In the genomic region with DNA sequence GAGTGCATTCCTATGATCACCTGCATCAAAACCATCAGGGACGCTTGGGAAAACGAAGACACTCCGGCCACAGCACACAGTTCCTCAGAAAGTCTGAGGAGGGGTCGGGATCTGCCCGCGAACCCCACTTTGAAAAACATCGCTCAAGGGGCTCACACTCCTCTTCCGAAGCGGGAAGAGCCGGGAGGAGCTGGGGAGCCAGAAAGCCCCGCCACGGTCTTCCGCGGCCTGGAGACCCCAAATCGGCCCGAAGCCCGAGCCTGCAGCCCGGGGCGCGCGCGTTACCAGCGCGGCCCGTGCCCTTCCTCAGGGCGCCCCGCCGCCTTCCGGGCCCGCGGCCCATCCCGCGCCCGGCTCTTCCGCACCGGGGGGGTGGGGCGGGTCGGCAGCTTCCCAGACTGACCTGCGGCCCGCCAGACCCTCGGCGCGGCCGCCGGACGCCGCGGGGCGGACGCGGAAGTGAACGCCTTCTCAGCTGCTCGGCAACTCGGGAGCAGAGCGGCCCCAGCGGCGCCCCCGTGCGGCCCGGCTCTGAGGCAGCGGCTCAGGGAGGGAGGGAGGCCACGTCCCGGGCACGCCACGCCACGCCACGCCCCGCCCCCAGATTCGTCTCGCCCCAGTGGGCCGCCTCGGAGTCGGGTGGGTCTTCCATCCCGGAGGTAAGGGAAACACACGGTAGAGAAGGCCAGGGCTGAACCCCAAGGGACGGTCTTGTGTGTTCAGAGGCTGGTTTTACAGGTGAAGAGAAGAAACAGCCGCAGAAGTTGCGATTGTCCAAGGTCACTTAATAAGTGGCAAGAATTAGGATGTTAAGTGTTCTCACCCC, we compare ENCODE assay signal across 8 cellular contexts. TPM values are rescaled to one million over a fixed set of nuclear protein-coding genes. Genes with fewer than 3 reads are reported as not detected.
DNase-seq lines count a peak whose midpoint lies in the region; ATAC-seq and TF ChIP-seq lines count a peak whose summit lies in the region.

TSS of gene KCTD18 (minus strand) at position 461 of the 826 bp plus-strand sequence. CDS start 3,052 bp downstream, outside the sequence.

- H4K20me1 ChIP-seq in BLaER1 = no peaks in the 10 kb centered on the region

- H3K9me3 ChIP-seq in BLaER1 (no peaks in the 10 kb centered on the region), colonic mucosa (no peaks in the 10 kb centered on the region)

- intact Hi-C loops in activated CD4-positive, alpha-beta T cell treated with anti-CD3 and anti-CD28 coated beads, Interleukin-2, amount 10 ng/mL, durations not matched to agents 24 days and 14 days (cut with micrococcal nuclease) = loop anchor here (1.0 to 2.0 kb wide), 2 partner anchors 16 to 29 kb away; partner anchors contain the start of gene SGO2
- intact Hi-C loops in colonic mucosa (cut with DNase I) = no loop called here
- intact Hi-C loops in left colon (cut with DNase I, micrococcal nuclease) = no loop called here

- H3K4me3 ChIP-seq in BLaER1 (peak within 1 kb of the TSS; percentile 85), colonic mucosa (peak within 1 kb of the TSS; percentile 70)

- H3K9ac ChIP-seq in BLaER1 (peak within 1 kb of the TSS; percentile 95), colonic mucosa (ENCODE audit: low read depth in 2 of 2, low read length in 2 of 2) (peak within 1 kb of the TSS; percentile 78 to 84)

- peaks cover 18% of the 10 kb centered on the region for H3K36me3 ChIP-seq in BLaER1
- no peaks in the 10 kb centered on the region for H3K36me3 ChIP-seq in colonic mucosa

- no peaks in the 10 kb centered on the region for H3K27me3 ChIP-seq in BLaER1
- no peaks in the 10 kb centered on the region for H3K27me3 ChIP-seq in colonic mucosa

- ATAC-seq in HG03439 (IDR thresholded peaks at IDR 0.05; ENCODE audit: unreplicated experiment) (peak; percentile 99), left colon (peak; percentile 95)

- DNase-seq in GM19238 (ENCODE audit: insufficient read length, low spot score) = peak; percentile 95
- DNase-seq in NCI-H526 (lab: John Stamatoyannopoulos, UW) = peak; percentile 55 to 94
- DNase-seq in activated CD4-positive, alpha-beta T cell treated with anti-CD3 and anti-CD28 coated beads, Interleukin-2, amount 10 ng/mL, durations not matched to agents 24 days and 14 days = peak; percentile 98
- DNase-seq in colonic mucosa = peak; percentile 95
- peak; percentile 93 to 96 for DNase-seq in left colon
- DNase-seq in stimulated activated CD4-positive, alpha-beta T cell treated with anti-CD3 and anti-CD28 coated beads, Interleukin-1b, Interleukin-23, amount 100 ng/mL, for 48 hours = peak; percentile 89

- peak; percentile 75 for TF ChIP-seq CTCF in colonic mucosa (IDR thresholded peaks at IDR 0.05)

- H3K27ac ChIP-seq in BLaER1 (peak within 1 kb of the TSS; percentile 90), colonic mucosa (peak within 1 kb of the TSS; percentile 78)

- H3K4me1 ChIP-seq in BLaER1 (peaks cover 13% of the 10 kb centered on the region), colonic mucosa (no peaks in the 10 kb centered on the region)

- H3K4me1 Mint-ChIP-seq in activated CD4-positive, alpha-beta T cell treated with anti-CD3 and anti-CD28 coated beads, Interleukin-2, amount 10 ng/mL, durations not matched to agents 24 days and 14 days = peaks cover 21% of the 10 kb centered on the region

- H3K27ac Mint-ChIP-seq in activated CD4-positive, alpha-beta T cell treated with anti-CD3 and anti-CD28 coated beads, Interleukin-2, amount 10 ng/mL, durations not matched to agents 24 days and 14 days = peak within 1 kb of the TSS; percentile 91

- H3K4me2 ChIP-seq in BLaER1 = peak within 1 kb of the TSS; percentile 81

- no peaks in the 10 kb centered on the region for H3K9me3 Mint-ChIP-seq in activated CD4-positive, alpha-beta T cell treated with anti-CD3 and anti-CD28 coated beads, Interleukin-2, amount 10 ng/mL, durations not matched to agents 24 days and 14 days

- no peaks in the 10 kb centered on the region for H3K27me3 Mint-ChIP-seq in activated CD4-positive, alpha-beta T cell treated with anti-CD3 and anti-CD28 coated beads, Interleukin-2, amount 10 ng/mL, durations not matched to agents 24 days and 14 days

- peak within 1 kb of the TSS; percentile 96 for H3K4me3 Mint-ChIP-seq in activated CD4-positive, alpha-beta T cell treated with anti-CD3 and anti-CD28 coated beads, Interleukin-2, amount 10 ng/mL, durations not matched to agents 24 days and 14 days

- peaks cover 15% of the 10 kb centered on the region for H3K36me3 Mint-ChIP-seq in activated CD4-positive, alpha-beta T cell treated with anti-CD3 and anti-CD28 coated beads, Interleukin-2, amount 10 ng/mL, durations not matched to agents 24 days and 14 days (ENCODE audit: low read depth)

RNA-seq across cellular contexts. Expression of gene KCTD18, which starts in this region (rescaled TPM):
- 13.3 and 14.2 TPM in 2 replicates for total RNA-seq in activated CD4-positive, alpha-beta T cell treated with anti-CD3 and anti-CD28 coated beads, Interleukin-2, amount 10 ng/mL, durations not matched to agents 24 days and 14 days
- total RNA-seq in colonic mucosa (10 to 100 TPM in 1 of 2 donors, 1 to 10 TPM in 1; 8.6 to 13.8 TPM), left colon (10 to 100 TPM; 13.5 to 16.2 TPM)

Comparison
In these comparisons a context has a peak if more than half of its experiments do, and no peak if none do; other contexts are left out.
1. Peak in every context shown above with its lines: DNase-seq, ATAC-seq, H3K4me3 ChIP-seq and H3K27ac ChIP-seq.